Comparison of ENCODE assay signal across 1 cellular context in genomic region chr3:133977568-133977967, GRCh38.
TF ChIP-seq lines count a peak whose summit lies in the region.

No MANE protein-coding gene starts in this region.

TF ChIP-seq in endothelial cell of umbilical vein, 7 proteins besides CTCF, POLR2A, EP300 and RAD21 (continued from another document):
- TF ChIP-seq POLR2AphosphoS5 (IDR thresholded peaks at IDR 0.05; ENCODE audit: insufficient read depth, low read depth, low read length) (no peak), FOS (IDR thresholded peaks at IDR 0.05; ENCODE audit: borderline replicate concordance, insufficient read depth, low read length) (no peak), EZH2 (IDR thresholded peaks at IDR 0.05; ENCODE audit: borderline replicate concordance, low read depth, low read length, severe bottlenecking) (no peak), JUN (IDR thresholded peaks at IDR 0.05; ENCODE audit: borderline replicate concordance, insufficient read depth, insufficient read length, low read depth) (no peak)
